ENCODE assay signal across 8 cellular contexts in genomic region chr18:3703732-3704176, GRCh38.
DNase-seq lines count a peak whose midpoint lies in the region; ATAC-seq and TF ChIP-seq lines count a peak whose summit lies in the region.

No MANE protein-coding gene starts in this region.

- H3K4me1 Mint-ChIP-seq in activated CD4-positive, alpha-beta memory T cell treated with anti-CD3 and anti-CD28 coated beads for 36 hours (ENCODE audit: low read depth): no peaks in the 10 kb centered on the region
- H3K4me1 Mint-ChIP-seq in activated T-helper 17 cell treated with anti-CD3 and anti-CD28 coated beads, Interleukin-2, amount 50 U/mL, for 72 hours: no peaks in the 10 kb centered on the region

- intact Hi-C loops in activated CD4-positive, alpha-beta memory T cell treated with anti-CD3 and anti-CD28 coated beads for 36 hours (cut with micrococcal nuclease): loop anchor here (5.0 kb wide), 1 partner anchor 294 kb away; no protein-coding TSS in a partner anchor
- intact Hi-C loops in prostate gland (cut with DNase I): loop anchor here (2.0 to 5.0 kb wide), 3 partner anchors 67 to 294 kb away; no protein-coding TSS in a partner anchor

- ATAC-seq in activated T-helper 17 cell treated with anti-CD3 and anti-CD28 coated beads, Interleukin-2, amount 50 U/mL, for 72 hours (replicated peaks): no peak

- no peaks in the 10 kb centered on the region for H3K9me3 Mint-ChIP-seq in activated CD4-positive, alpha-beta memory T cell treated with anti-CD3 and anti-CD28 coated beads for 36 hours
- no peaks in the 10 kb centered on the region for H3K9me3 Mint-ChIP-seq in activated T-helper 17 cell treated with anti-CD3 and anti-CD28 coated beads, Interleukin-2, amount 50 U/mL, for 72 hours

- TF ChIP-seq CTCF in cardiac muscle cell (IDR thresholded peaks at IDR 0.05; ENCODE audit: low read depth, low read length): peak; percentile 89
- peak; percentile 23 to 69 (median 60) for TF ChIP-seq CTCF in prostate gland (IDR thresholded peaks at IDR 0.05)

- no peak overlapping the region for H3K27ac Mint-ChIP-seq in activated CD4-positive, alpha-beta memory T cell treated with anti-CD3 and anti-CD28 coated beads for 36 hours
- H3K27ac Mint-ChIP-seq in activated T-helper 17 cell treated with anti-CD3 and anti-CD28 coated beads, Interleukin-2, amount 50 U/mL, for 72 hours: no peak overlapping the region

- H3K9me3 ChIP-seq in cardiac muscle cell (ENCODE audit: low read depth): no peaks in the 10 kb centered on the region
- H3K9me3 ChIP-seq in prostate gland: no peaks in the 10 kb centered on the region

- no peaks in the 10 kb centered on the region for H3K36me3 Mint-ChIP-seq in activated CD4-positive, alpha-beta memory T cell treated with anti-CD3 and anti-CD28 coated beads for 36 hours
- H3K36me3 Mint-ChIP-seq in activated T-helper 17 cell treated with anti-CD3 and anti-CD28 coated beads, Interleukin-2, amount 50 U/mL, for 72 hours (ENCODE audit: low read depth): no peaks in the 10 kb centered on the region

- H3K27ac ChIP-seq in cardiac muscle cell (peak overlapping the region; percentile 20), prostate gland (no peak overlapping the region)

- H3K27me3 ChIP-seq in cardiac muscle cell (no peaks in the 10 kb centered on the region), prostate gland (replicated peaks; ENCODE audit: insufficient read depth) (no peaks in the 10 kb centered on the region)

- POLR2A ChIA-PET in activated CD4-positive, alpha-beta memory T cell treated with anti-CD3 and anti-CD28 coated beads for 36 hours (lab: Charles Lee): no interaction called here

- 14% methylated on average over 7 of the region's 7 CpGs for WGBS in prostate gland

- DNase-seq in activated T-cell treated with anti-CD3 and anti-CD28 coated beads for 48 hours (ENCODE audit: low read depth) (peak; percentile 7), MV-4-11 (lab: John Stamatoyannopoulos, UW) (peak; percentile 62), cardiac muscle cell (ENCODE audit: low read depth in 1 of 2, low spot score in 1 of 2) (peak; percentile 84 to 95), prostate gland (ENCODE audit: low spot score) (peak; percentile 59), GM19240 (ENCODE audit: insufficient read length, low spot score) (no peak)
- no peak for DNase-seq in activated T-cell treated with anti-CD3 and anti-CD28 coated beads, Interleukin-2, amount 50 U/mL, for 1 hour
- peak; percentile 34 for DNase-seq in activated CD4-positive, alpha-beta memory T cell treated with anti-CD3 and anti-CD28 coated beads for 36 hours

- peaks cover 45% of the 10 kb centered on the region for H3K27me3 Mint-ChIP-seq in activated CD4-positive, alpha-beta memory T cell treated with anti-CD3 and anti-CD28 coated beads for 36 hours
- peaks cover 36% of the 10 kb centered on the region for H3K27me3 Mint-ChIP-seq in activated T-helper 17 cell treated with anti-CD3 and anti-CD28 coated beads, Interleukin-2, amount 50 U/mL, for 72 hours

- H3K4me1 ChIP-seq in cardiac muscle cell (ENCODE audit: low read depth) (peaks cover 7% of the 10 kb centered on the region), prostate gland (replicated peaks) (no peaks in the 10 kb centered on the region)

- no peak for TF ChIP-seq POLR2A in prostate gland (IDR thresholded peaks at IDR 0.05)

- CTCF ChIA-PET in activated CD4-positive, alpha-beta memory T cell treated with anti-CD3 and anti-CD28 coated beads for 36 hours (lab: Charles Lee): interaction anchor here (0.6 to 1.3 kb wide), 3 partner anchors 166 to 296 kb away, joined by 3 to 5 read pairs (median 3); no protein-coding TSS in a partner anchor

- H3K4me3 ChIP-seq in cardiac muscle cell (no peak overlapping the region), prostate gland (no peak overlapping the region)

- no peaks in the 10 kb centered on the region for H3K36me3 ChIP-seq in cardiac muscle cell
- H3K36me3 ChIP-seq in prostate gland: no peaks in the 10 kb centered on the region

- H3K4me3 Mint-ChIP-seq in activated CD4-positive, alpha-beta memory T cell treated with anti-CD3 and anti-CD28 coated beads for 36 hours: no peak overlapping the region
- no peak overlapping the region for H3K4me3 Mint-ChIP-seq in activated T-helper 17 cell treated with anti-CD3 and anti-CD28 coated beads, Interleukin-2, amount 50 U/mL, for 72 hours

Comparison
In these comparisons a context has a peak if more than half of its experiments do, and no peak if none do; other contexts are left out.
1. DNase-seq: peak in activated T-cell treated with anti-CD3 and anti-CD28 coated beads for 48 hours (single experiment), MV-4-11 (single experiment), activated CD4-positive, alpha-beta memory T cell treated with anti-CD3 and anti-CD28 coated beads for 36 hours (single experiment), cardiac muscle cell (2 of 2) and prostate gland (single experiment); none in activated T-cell treated with anti-CD3 and anti-CD28 coated beads, Interleukin-2, amount 50 U/mL, for 1 hour (single experiment) and GM19240 (single experiment).